8 cellular contexts compared by ENCODE assay signal in genomic region chr9:129884220-129885017, GRCh38. TPM values are rescaled to one million over a fixed set of nuclear protein-coding genes. Genes with fewer than 3 reads are reported as not detected.
DNase-seq lines count a peak whose midpoint lies in the region; ATAC-seq and TF ChIP-seq lines count a peak whose summit lies in the region.

No MANE protein-coding gene starts in this region.

- TF ChIP-seq CTCF in GM13976 (IDR thresholded peaks at IDR 0.05; ENCODE audit: borderline replicate concordance, control extremely low read depth, extremely low read depth, insufficient read depth, missing control alignments): no peak
- TF ChIP-seq CTCF in brain microvascular endothelial cell (IDR thresholded peaks at IDR 0.05; ENCODE audit: low read depth, low read length, missing control alignments): no peak

- H3K27me3 ChIP-seq in brain microvascular endothelial cell (replicated peaks) (no peaks in the 10 kb centered on the region), iPS-18a (ENCODE audit: control insufficient read depth, insufficient read depth, low read length) (no peaks in the 10 kb centered on the region), skeletal muscle tissue (ENCODE audit: control insufficient read depth in 3 of 3, insufficient read depth in 3 of 3, low read length in 3 of 3) (no peaks in the 10 kb centered on the region)

- H3K4me1 ChIP-seq in iPS-18a (ENCODE audit: control insufficient read depth, low read depth, low read length): peaks cover 23% of the 10 kb centered on the region
- H3K4me1 ChIP-seq in skeletal muscle tissue (ENCODE audit: control insufficient read depth in 3 of 3, insufficient read depth in 3 of 3, low read length in 3 of 3): peaks cover 23 to 30% (median 28%) of the 10 kb centered on the region in 3 donors

- H3K36me3 ChIP-seq in brain microvascular endothelial cell (replicated peaks) (peaks cover 11% of the 10 kb centered on the region), iPS-18a (ENCODE audit: control insufficient read depth, low read depth, low read length) (peaks cover 3% of the 10 kb centered on the region), skeletal muscle tissue (ENCODE audit: control insufficient read depth in 3 of 3, insufficient read depth in 3 of 3, low read length in 3 of 3) (peaks cover 18 to 28% (median 19%) of the 10 kb centered on the region in 3 donors)

- peak; percentile 38 for ATAC-seq in HG02943 (IDR thresholded peaks at IDR 0.05; ENCODE audit: low read depth, unreplicated experiment)

- in situ Hi-C loops in GM13976 (cut with MboI; ENCODE audit: low sequenced_read_pairs, unreplicated experiment): no loop called here
- in situ Hi-C loops in brain microvascular endothelial cell (cut with HindIII; ENCODE audit: low pct_ligation_motif_present, low sequenced_read_pairs): no loop called here

- H3K9me3 ChIP-seq in iPS-18a (ENCODE audit: control insufficient read depth, low read depth, low read length) (no peaks in the 10 kb centered on the region), skeletal muscle tissue (ENCODE audit: control insufficient read depth in 3 of 3, low read length in 3 of 3) (no peaks in the 10 kb centered on the region)

- peak overlapping the region; percentile 33 for H3K9ac ChIP-seq in iPS-18a (ENCODE audit: low read length)
- peak overlapping the region in 2 of 3 donors; percentile 45 to 79 for H3K9ac ChIP-seq in skeletal muscle tissue (ENCODE audit: low read depth in 1 of 3, low read length in 3 of 3)

- peak overlapping the region; percentile 30 for H3K4me3 ChIP-seq in brain microvascular endothelial cell (ENCODE audit: low read depth, low read length)
- peak overlapping the region; percentile 31 for H3K4me3 ChIP-seq in iPS-18a (ENCODE audit: low read length)
- H3K4me3 ChIP-seq in skeletal muscle tissue (ENCODE audit: low read length in 3 of 3): peak overlapping the region; percentile 52 to 68 (median 65)

- peak; percentile 91 for DNase-seq in GM13976 (ENCODE audit: low spot score)
- DNase-seq in NCI-H2107 treated with DMSO at 0.1 percent for 48 hours (lab: John Stamatoyannopoulos, UW; ENCODE audit: unreplicated experiment): peak; percentile 57
- DNase-seq in UCSD-AML1 (lab: John Stamatoyannopoulos, UW; ENCODE audit: unreplicated experiment): peak; percentile 94
- DNase-seq in brain microvascular endothelial cell: peak; percentile 52
- DNase-seq in NCI-H1694 (lab: John Stamatoyannopoulos, UW): no peak

- H3K27ac ChIP-seq in brain microvascular endothelial cell (no peak overlapping the region), iPS-18a (ENCODE audit: low read length) (no peak overlapping the region), skeletal muscle tissue (ENCODE audit: low read depth, low read length) (no peak overlapping the region)

RNA-seq across cellular contexts. Expression of gene USP20, which starts 49.2 kb away (rescaled TPM):
- 3.7 TPM for total RNA-seq in skeletal muscle tissue

RNA-seq across cellular contexts. Expression of gene C9orf78, which starts 49.3 kb away (rescaled TPM):
- 32.9 TPM for total RNA-seq in skeletal muscle tissue
